2 cellular contexts compared by ENCODE assay signal in the genomic region with DNA sequence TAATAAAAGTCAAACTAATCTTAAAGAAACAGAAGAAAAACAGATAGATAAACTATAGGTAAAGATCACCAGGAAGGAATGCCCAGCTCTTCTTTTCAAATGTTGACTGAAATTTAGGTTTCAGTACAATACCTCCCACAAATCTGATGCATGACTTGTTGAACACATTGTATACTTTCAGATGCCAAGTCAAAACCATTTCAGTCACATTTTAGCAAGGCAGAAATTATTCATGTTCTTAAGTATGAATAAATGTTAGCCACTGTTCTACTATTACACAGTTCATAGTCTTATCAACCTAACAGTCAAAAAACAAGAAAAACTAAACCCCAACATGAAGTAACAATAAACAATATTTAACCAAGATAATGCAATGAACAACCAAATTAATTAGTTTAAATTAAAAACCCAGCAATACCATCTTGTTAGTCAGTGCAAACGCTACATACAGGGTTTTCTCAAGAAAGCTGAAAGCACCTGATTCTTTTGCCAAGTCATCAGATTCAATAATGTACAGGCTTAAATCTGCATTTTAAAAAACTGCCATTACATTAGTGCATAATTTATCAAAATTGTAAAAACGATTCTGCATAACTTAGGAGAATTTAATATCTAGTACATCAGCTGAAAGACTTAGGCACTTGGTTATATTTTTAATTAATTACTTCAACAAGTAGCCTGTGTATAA.
A peak's percentile ranks its signal among the peaks of the same experiment; 100 is the strongest.
TF ChIP-seq lines count a peak whose summit lies in the region.

No MANE protein-coding gene starts in this region.

TF ChIP-seq in A549, 52 proteins besides CTCF, POLR2A, EP300 and RAD21:
- TF ChIP-seq TFCP2L1 (CRISPR knock-in tag; IDR thresholded peaks at IDR 0.05) = no peak
- no peak for TF ChIP-seq ZNF302 (CRISPR knock-in tag; IDR thresholded peaks at IDR 0.05)
- TF ChIP-seq PHF8 (IDR thresholded peaks at IDR 0.05; ENCODE audit: borderline replicate concordance, low read depth) = no peak
- peak; percentile 71 for TF ChIP-seq MAFK (IDR thresholded peaks at IDR 0.05; ENCODE audit: partially characterized antibody)

TF ChIP-seq in K562, 482 proteins besides CTCF, POLR2A, EP300 and RAD21 (continues in another document):
- no peak for TF ChIP-seq PHTF2 (CRISPR knock-in tag; IDR thresholded peaks at IDR 0.05)
- TF ChIP-seq, protein P1, sequence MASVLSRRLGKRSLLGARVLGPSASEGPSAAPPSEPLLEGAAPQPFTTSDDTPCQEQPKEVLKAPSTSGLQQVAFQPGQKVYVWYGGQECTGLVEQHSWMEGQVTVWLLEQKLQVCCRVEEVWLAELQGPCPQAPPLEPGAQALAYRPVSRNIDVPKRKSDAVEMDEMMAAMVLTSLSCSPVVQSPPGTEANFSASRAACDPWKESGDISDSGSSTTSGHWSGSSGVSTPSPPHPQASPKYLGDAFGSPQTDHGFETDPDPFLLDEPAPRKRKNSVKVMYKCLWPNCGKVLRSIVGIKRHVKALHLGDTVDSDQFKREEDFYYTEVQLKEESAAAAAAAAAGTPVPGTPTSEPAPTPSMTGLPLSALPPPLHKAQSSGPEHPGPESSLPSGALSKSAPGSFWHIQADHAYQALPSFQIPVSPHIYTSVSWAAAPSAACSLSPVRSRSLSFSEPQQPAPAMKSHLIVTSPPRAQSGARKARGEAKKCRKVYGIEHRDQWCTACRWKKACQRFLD (CRISPR knock-in tag; IDR thresholded peaks at IDR 0.05) = no peak
- TF ChIP-seq ZNF766 (CRISPR knock-in tag; conservative IDR thresholded peaks at IDR 0.05) = no peak
- TF ChIP-seq DACH1 (IDR thresholded peaks at IDR 0.05; ENCODE audit: partially characterized antibody) = no peak
- no peak for TF ChIP-seq EZH2 (IDR thresholded peaks at IDR 0.05; ENCODE audit: borderline replicate concordance, low read depth, low read length)
- no peak for TF ChIP-seq SRSF9 (IDR thresholded peaks at IDR 0.05; ENCODE audit: borderline replicate concordance, low read depth, low read length)
- no peak for TF ChIP-seq ZNF449 (CRISPR knock-in tag; IDR thresholded peaks at IDR 0.05)
- TF ChIP-seq GTF2F1 (IDR thresholded peaks at IDR 0.05; ENCODE audit: low read depth, low read length) = no peak
- TF ChIP-seq ZNF444 (CRISPR knock-in tag; IDR thresholded peaks at IDR 0.05) = no peak
- no peak for TF ChIP-seq MGA (IDR thresholded peaks at IDR 0.05)
- TF ChIP-seq, protein P2, sequence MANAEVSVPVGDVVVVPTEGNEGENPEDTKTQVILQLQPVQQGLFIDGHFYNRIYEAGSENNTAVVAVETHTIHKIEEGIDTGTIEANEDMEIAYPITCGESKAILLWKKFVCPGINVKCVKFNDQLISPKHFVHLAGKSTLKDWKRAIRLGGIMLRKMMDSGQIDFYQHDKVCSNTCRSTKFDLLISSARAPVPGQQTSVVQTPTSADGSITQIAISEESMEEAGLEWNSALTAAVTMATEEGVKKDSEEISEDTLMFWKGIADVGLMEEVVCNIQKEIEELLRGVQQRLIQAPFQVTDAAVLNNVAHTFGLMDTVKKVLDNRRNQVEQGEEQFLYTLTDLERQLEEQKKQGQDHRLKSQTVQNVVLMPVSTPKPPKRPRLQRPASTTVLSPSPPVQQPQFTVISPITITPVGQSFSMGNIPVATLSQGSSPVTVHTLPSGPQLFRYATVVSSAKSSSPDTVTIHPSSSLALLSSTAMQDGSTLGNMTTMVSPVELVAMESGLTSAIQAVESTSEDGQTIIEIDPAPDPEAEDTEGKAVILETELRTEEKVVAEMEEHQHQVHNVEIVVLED (CRISPR knock-in tag; IDR thresholded peaks at IDR 0.05) = no peak
- peak; percentile 75 for TF ChIP-seq ZNF316 (IDR thresholded peaks at IDR 0.05)
- TF ChIP-seq FOXJ2 (tag; IDR thresholded peaks at IDR 0.05) = no peak
- TF ChIP-seq HDAC6 (IDR thresholded peaks at IDR 0.05; ENCODE audit: low read depth, low read length) = no peak
- TF ChIP-seq PYGO2 (tag; IDR thresholded peaks at IDR 0.05) = no peak
- TF ChIP-seq NFATC3 (IDR thresholded peaks at IDR 0.05) = no peak
- no peak for TF ChIP-seq ARNT (IDR thresholded peaks at IDR 0.05)
- TF ChIP-seq, protein P3, sequence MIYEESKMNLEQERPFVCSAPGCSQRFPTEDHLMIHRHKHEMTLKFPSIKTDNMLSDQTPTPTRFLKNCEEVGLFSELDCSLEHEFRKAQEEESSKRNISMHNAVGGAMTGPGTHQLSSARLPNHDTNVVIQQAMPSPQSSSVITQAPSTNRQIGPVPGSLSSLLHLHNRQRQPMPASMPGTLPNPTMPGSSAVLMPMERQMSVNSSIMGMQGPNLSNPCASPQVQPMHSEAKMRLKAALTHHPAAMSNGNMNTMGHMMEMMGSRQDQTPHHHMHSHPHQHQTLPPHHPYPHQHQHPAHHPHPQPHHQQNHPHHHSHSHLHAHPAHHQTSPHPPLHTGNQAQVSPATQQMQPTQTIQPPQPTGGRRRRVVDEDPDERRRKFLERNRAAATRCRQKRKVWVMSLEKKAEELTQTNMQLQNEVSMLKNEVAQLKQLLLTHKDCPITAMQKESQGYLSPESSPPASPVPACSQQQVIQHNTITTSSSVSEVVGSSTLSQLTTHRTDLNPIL (CRISPR knock-in tag; IDR thresholded peaks at IDR 0.05) = no peak
- no peak for TF ChIP-seq XRCC5 (IDR thresholded peaks at IDR 0.05; ENCODE audit: low read depth, low read length)
- no peak for TF ChIP-seq CBX5 (IDR thresholded peaks at IDR 0.05; ENCODE audit: borderline replicate concordance, low read depth)
- TF ChIP-seq CCAR2 (IDR thresholded peaks at IDR 0.05; ENCODE audit: low read depth, low read length) = no peak
- peak; percentile 47; the same call in 1 of the 2 replicates for TF ChIP-seq C11orf30 (IDR thresholded peaks at IDR 0.05; ENCODE audit: low read depth)
- peak; percentile 42; the same call in 1 of the 2 replicates for TF ChIP-seq MAFG (tag; conservative IDR thresholded peaks at IDR 0.05)
- no peak for TF ChIP-seq ZNF668 (CRISPR knock-in tag; IDR thresholded peaks at IDR 0.05)
- TF ChIP-seq CBFA2T3 (IDR thresholded peaks at IDR 0.05) = no peak
- TF ChIP-seq, protein P4, sequence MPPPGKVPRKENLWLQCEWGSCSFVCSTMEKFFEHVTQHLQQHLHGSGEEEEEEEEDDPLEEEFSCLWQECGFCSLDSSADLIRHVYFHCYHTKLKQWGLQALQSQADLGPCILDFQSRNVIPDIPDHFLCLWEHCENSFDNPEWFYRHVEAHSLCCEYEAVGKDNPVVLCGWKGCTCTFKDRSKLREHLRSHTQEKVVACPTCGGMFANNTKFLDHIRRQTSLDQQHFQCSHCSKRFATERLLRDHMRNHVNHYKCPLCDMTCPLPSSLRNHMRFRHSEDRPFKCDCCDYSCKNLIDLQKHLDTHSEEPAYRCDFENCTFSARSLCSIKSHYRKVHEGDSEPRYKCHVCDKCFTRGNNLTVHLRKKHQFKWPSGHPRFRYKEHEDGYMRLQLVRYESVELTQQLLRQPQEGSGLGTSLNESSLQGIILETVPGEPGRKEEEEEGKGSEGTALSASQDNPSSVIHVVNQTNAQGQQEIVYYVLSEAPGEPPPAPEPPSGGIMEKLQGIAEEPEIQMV (tag; conservative IDR thresholded peaks at IDR 0.05; ENCODE audit: low read depth) = no peak
- TF ChIP-seq ZNF146 (CRISPR knock-in tag; IDR thresholded peaks at IDR 0.05; ENCODE audit: unreplicated experiment) = no peak
- TF ChIP-seq MAFK (IDR thresholded peaks at IDR 0.05; ENCODE audit: low read length) = peak; percentile 34; the same call in 1 of the 2 replicates
- no peak for TF ChIP-seq BDP1 (IDR thresholded peaks at IDR 0.05; ENCODE audit: insufficient read depth, insufficient read length)
- TF ChIP-seq KLF1 (tag; IDR thresholded peaks at IDR 0.05) = no peak
- no peak for TF ChIP-seq ETS2 (tag; IDR thresholded peaks at IDR 0.05; ENCODE audit: borderline replicate concordance, poor library complexity, severe bottlenecking)
- no peak for TF ChIP-seq ZKSCAN1 (IDR thresholded peaks at IDR 0.05; ENCODE audit: low read depth, low read length)
- no peak for TF ChIP-seq ZFX (CRISPR knock-in tag; IDR thresholded peaks at IDR 0.05)
- TF ChIP-seq ZNF551 (CRISPR knock-in tag; IDR thresholded peaks at IDR 0.05) = no peak
- TF ChIP-seq LARP7 (IDR thresholded peaks at IDR 0.05) = no peak
- TF ChIP-seq HNRNPH1 (optimal IDR thresholded peaks at IDR 0.05; ENCODE audit: low read depth, low read length) = no peak
- no peak for TF ChIP-seq ZNF212 (CRISPR knock-in tag; IDR thresholded peaks at IDR 0.05)
- peak; percentile 44 for TF ChIP-seq MAFF (IDR thresholded peaks at IDR 0.05; ENCODE audit: low read length)
- TF ChIP-seq SNRNP70 (optimal IDR thresholded peaks at IDR 0.05; ENCODE audit: low read depth, low read length) = no peak
- TF ChIP-seq, protein P5, sequence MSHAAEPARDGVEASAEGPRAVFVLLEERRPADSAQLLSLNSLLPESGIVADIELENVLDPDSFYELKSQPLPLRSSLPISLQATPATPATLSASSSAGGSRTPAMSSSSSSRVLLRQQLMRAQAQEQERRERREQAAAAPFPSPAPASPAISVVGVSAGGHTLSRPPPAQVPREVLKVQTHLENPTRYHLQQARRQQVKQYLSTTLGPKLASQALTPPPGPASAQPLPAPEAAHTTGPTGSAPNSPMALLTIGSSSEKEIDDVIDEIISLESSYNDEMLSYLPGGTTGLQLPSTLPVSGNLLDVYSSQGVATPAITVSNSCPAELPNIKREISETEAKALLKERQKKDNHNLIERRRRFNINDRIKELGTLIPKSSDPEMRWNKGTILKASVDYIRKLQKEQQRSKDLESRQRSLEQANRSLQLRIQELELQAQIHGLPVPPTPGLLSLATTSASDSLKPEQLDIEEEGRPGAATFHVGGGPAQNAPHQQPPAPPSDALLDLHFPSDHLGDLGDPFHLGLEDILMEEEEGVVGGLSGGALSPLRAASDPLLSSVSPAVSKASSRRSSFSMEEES (CRISPR knock-in tag; IDR thresholded peaks at IDR 0.05) = no peak
